In the genomic region with DNA sequence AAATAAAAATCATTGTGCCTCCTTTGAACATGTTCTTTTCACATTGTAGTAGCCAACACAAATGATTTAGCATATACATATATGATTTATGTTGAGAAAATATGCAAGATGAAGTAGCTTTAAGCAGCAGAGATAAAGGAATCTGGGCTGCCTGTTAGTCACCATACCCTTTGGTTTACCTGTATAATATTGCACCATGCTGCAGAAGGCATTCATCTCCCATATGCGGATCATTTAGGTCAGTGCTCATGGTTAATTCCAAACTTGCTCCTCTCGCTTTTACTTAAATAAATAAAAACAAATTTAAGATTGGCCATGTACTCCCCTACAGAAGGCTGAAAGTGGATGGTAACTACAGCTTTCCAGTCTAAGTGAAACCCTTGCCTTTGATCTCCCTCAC, we compare ENCODE assay signal across 16 cellular contexts.
DNase-seq lines count a peak whose midpoint lies in the region; ATAC-seq and TF ChIP-seq lines count a peak whose summit lies in the region.
"Had no signal": no experiment of that assay in that cellular context is flagged by ENCODE, and none has a peak within 500 bp of the region (broad histone marks: within the 10 kb centered on the region; RNA-seq: fewer than 3 reads in every experiment).

No MANE protein-coding gene starts in this region.

- CTCF ChIA-PET in SK-N-SH (lab: Yijun Ruan, JAX), result no interaction called here

- H3K4me3 ChIP-seq in SJCRH30 (peak overlapping the region; percentile 9; the same call in 1 of the 2 replicates), parathyroid adenoma (ENCODE audit: low read depth, low read length) (no peak overlapping the region), Karpas-422 (ENCODE audit: low read length) (no peak overlapping the region), SK-N-SH (ENCODE audit: low read depth in 2 of 2, low read length in 1 of 2) (no peak overlapping the region)
- H3K4me3 ChIP-seq: ascending aorta, colonic mucosa, mucosa of descending colon, spleen, uterus had no signal

- no peak overlapping the region for H3K4me2 ChIP-seq in parathyroid adenoma (ENCODE audit: low read length)
- H3K4me2 ChIP-seq in Karpas-422 (ENCODE audit: low read depth, low read length, poor library complexity, severe bottlenecking), result no peak overlapping the region
- H3K4me2 ChIP-seq in SK-N-SH, result no peak overlapping the region

- H3K27me3 Mint-ChIP-seq in activated T-cell treated with anti-CD3 and anti-CD28 coated beads, Interleukin-2, amount 50 U/mL, for 24 hours, result no peaks in the 10 kb centered on the region
- H3K27me3 Mint-ChIP-seq: activated CD4-positive, alpha-beta memory T cell treated with anti-CD3 and anti-CD28 coated beads for 36 hours had no signal

- H3K27me3 ChIP-seq in SJCRH30 (no peaks in the 10 kb centered on the region), parathyroid adenoma (ENCODE audit: control insufficient read depth, insufficient read depth, low read length) (no peaks in the 10 kb centered on the region), Karpas-422 (ENCODE audit: low read length) (no peaks in the 10 kb centered on the region), SK-N-SH (ENCODE audit: insufficient read depth) (no peaks in the 10 kb centered on the region)
- H3K27me3 ChIP-seq: ascending aorta, colonic mucosa, spleen, uterus had no signal

- TF ChIP-seq RAD21 in SK-N-SH (IDR thresholded peaks at IDR 0.05; ENCODE audit: low read length), result no peak

- TF ChIP-seq CTCF in parathyroid adenoma (IDR thresholded peaks at IDR 0.05) (no peak), SK-N-SH (IDR thresholded peaks at IDR 0.05) (no peak)

- no peaks in the 10 kb centered on the region for H4K20me1 ChIP-seq in Karpas-422 (ENCODE audit: insufficient read depth, low read depth, low read length)
- H4K20me1 ChIP-seq in SK-N-SH (ENCODE audit: insufficient read depth), result no peaks in the 10 kb centered on the region

- H3K9me3 Mint-ChIP-seq in activated T-cell treated with anti-CD3 and anti-CD28 coated beads, Interleukin-2, amount 50 U/mL, for 24 hours, result peaks cover 6% of the 10 kb centered on the region

- no peak overlapping the region for H3K9ac ChIP-seq in parathyroid adenoma
- no peak overlapping the region for H3K9ac ChIP-seq in Karpas-422 (ENCODE audit: low read length)
- no peak overlapping the region for H3K9ac ChIP-seq in SK-N-SH

- peaks cover 29% of the 10 kb centered on the region for H3K4me1 Mint-ChIP-seq in activated T-cell treated with anti-CD3 and anti-CD28 coated beads, Interleukin-2, amount 50 U/mL, for 24 hours (ENCODE audit: low read depth)

- no peaks in the 10 kb centered on the region for H3K79me2 ChIP-seq in parathyroid adenoma
- H3K79me2 ChIP-seq in Karpas-422 (ENCODE audit: low read length), result no peaks in the 10 kb centered on the region
- H3K79me2 ChIP-seq in SK-N-SH (ENCODE audit: insufficient read depth), result no peaks in the 10 kb centered on the region

- H3K9me2 ChIP-seq in Karpas-422 (replicated peaks; ENCODE audit: insufficient read depth, low read length) (no peaks in the 10 kb centered on the region), SK-N-SH (no peaks in the 10 kb centered on the region)

- WGBS in SK-N-SH (ENCODE audit: low lambda C conversion rate), result 87% methylated on average over 2 of the region's 2 CpGs

- H3F3A ChIP-seq in SK-N-SH (replicated peaks; ENCODE audit: insufficient read depth), result no peaks in the 10 kb centered on the region

- H3K9me3 ChIP-seq in SJCRH30 (replicated peaks) (no peaks in the 10 kb centered on the region), parathyroid adenoma (ENCODE audit: control insufficient read depth, low read length) (no peaks in the 10 kb centered on the region), Karpas-422 (ENCODE audit: low read length) (no peaks in the 10 kb centered on the region), SK-N-SH (no peaks in the 10 kb centered on the region)
- H3K9me3 ChIP-seq: ascending aorta, colonic mucosa, mucosa of descending colon, uterus had no signal

- H3K36me3 ChIP-seq in SJCRH30 (no peaks in the 10 kb centered on the region), parathyroid adenoma (ENCODE audit: control insufficient read depth, insufficient read depth, low read length) (no peaks in the 10 kb centered on the region), Karpas-422 (ENCODE audit: insufficient read depth, low read length) (no peaks in the 10 kb centered on the region), SK-N-SH (replicated peaks in 1 of 2; ENCODE audit: control insufficient read depth in 1 of 2, insufficient read depth in 2 of 2, low read length in 1 of 2) (no peaks in the 10 kb centered on the region)
- H3K36me3 ChIP-seq: ascending aorta, colonic mucosa, spleen, uterus had no signal

- no peak for DNase-seq in activated T-cell treated with anti-CD3 and anti-CD28 coated beads, Interleukin-2, amount 50 U/mL, for 24 hours
- DNase-seq in activated T-cell treated with anti-CD3 and anti-CD28 coated beads, Interleukin-2, amount 50 U/mL, for 1 hour, result no peak
- DNase-seq in SJCRH30 (no peak), Karpas-422 (no peak), NCI-H2227 treated with DMSO at 0.1 percent for 48 hours (lab: John Stamatoyannopoulos, UW) (no peak), SK-N-SH (no peak)
- DNase-seq: COR-L47; spleen; stimulated activated naive CD4-positive, alpha-beta T cell treated with Interleukin-2 at 50 U/mL for 16 hours had no signal

- no peak for TF ChIP-seq EP300 in SK-N-SH (IDR thresholded peaks at IDR 0.05; ENCODE audit: borderline replicate concordance in 1 of 2, low read depth in 1 of 2, low read length in 1 of 2)

- H3K27ac ChIP-seq in SJCRH30, result peak overlapping the region; percentile 76
- H3K27ac ChIP-seq in parathyroid adenoma, result no peak overlapping the region
- no peak overlapping the region for H3K27ac ChIP-seq in Karpas-422 (ENCODE audit: low read length)
- no peak overlapping the region for H3K27ac ChIP-seq in SK-N-SH (ENCODE audit: low read depth in 2 of 2, low read length in 1 of 2)
- H3K27ac ChIP-seq: ascending aorta, uterus had no signal

- peaks cover 26% of the 10 kb centered on the region for H3K4me1 ChIP-seq in SJCRH30
- peaks cover 10% of the 10 kb centered on the region for H3K4me1 ChIP-seq in parathyroid adenoma
- H3K4me1 ChIP-seq in Karpas-422 (ENCODE audit: low read length), result peaks cover 10% of the 10 kb centered on the region
- H3K4me1 ChIP-seq in SK-N-SH (ENCODE audit: control insufficient read depth in 1 of 2, insufficient read depth in 2 of 2, low read depth in 1 of 2, low read length in 1 of 2), result peaks cover 0 to 4% of the 10 kb centered on the region in 2 experiments; a peak in 1 of 4 replicates
- H3K4me1 ChIP-seq: ascending aorta, uterus had no signal

- ATAC-seq in esophagus mucosa, result peak; percentile 23

- H3K27ac Mint-ChIP-seq in activated T-cell treated with anti-CD3 and anti-CD28 coated beads, Interleukin-2, amount 50 U/mL, for 24 hours, result peak overlapping the region; percentile 26
- H3K27ac Mint-ChIP-seq: activated CD4-positive, alpha-beta memory T cell treated with anti-CD3 and anti-CD28 coated beads for 36 hours had no signal

- peak overlapping the region; percentile 40 for H2AFZ ChIP-seq in parathyroid adenoma
- H2AFZ ChIP-seq in Karpas-422 (ENCODE audit: low read length), result no peak overlapping the region
- H2AFZ ChIP-seq in SK-N-SH (ENCODE audit: low read depth), result no peak overlapping the region

- POLR2A ChIA-PET in SK-N-SH (lab: Yijun Ruan, JAX), result no interaction called here

- peaks cover 2% of the 10 kb centered on the region for H3K36me3 Mint-ChIP-seq in activated T-cell treated with anti-CD3 and anti-CD28 coated beads, Interleukin-2, amount 50 U/mL, for 24 hours (ENCODE audit: low read depth)
- H3K36me3 Mint-ChIP-seq: activated CD4-positive, alpha-beta memory T cell treated with anti-CD3 and anti-CD28 coated beads for 36 hours had no signal

- H3K4me3 Mint-ChIP-seq in activated T-cell treated with anti-CD3 and anti-CD28 coated beads, Interleukin-2, amount 50 U/mL, for 24 hours, result no peak overlapping the region
- H3K4me3 Mint-ChIP-seq: activated CD4-positive, alpha-beta memory T cell treated with anti-CD3 and anti-CD28 coated beads for 36 hours had no signal

TF ChIP-seq in SK-N-SH, 30 proteins besides CTCF, POLR2A, EP300 and RAD21 (continues in another document):
- TF ChIP-seq EZH2phosphoT487 (IDR thresholded peaks at IDR 0.05; ENCODE audit: borderline replicate concordance, low read depth) (no peak), RCOR1 (IDR thresholded peaks at IDR 0.05; ENCODE audit: low read length) (no peak), RXRA (IDR thresholded peaks at IDR 0.05; ENCODE audit: borderline replicate concordance, low read depth) (no peak), TCF12 (IDR thresholded peaks at IDR 0.05) (no peak), MXI1 (IDR thresholded peaks at IDR 0.05; ENCODE audit: low read depth, low read length) (no peak), NFIC (IDR thresholded peaks at IDR 0.05; ENCODE audit: borderline replicate concordance) (no peak), FOXJ3 (CRISPR knock-in tag; IDR thresholded peaks at IDR 0.05) (no peak), CHD2 (IDR thresholded peaks at IDR 0.05; ENCODE audit: low read length, partially characterized antibody) (no peak), JUND (IDR thresholded peaks at IDR 0.05) (no peak), GABPA (IDR thresholded peaks at IDR 0.05; ENCODE audit: low read depth) (no peak), TEAD4 (IDR thresholded peaks at IDR 0.05; ENCODE audit: borderline replicate concordance, insufficient read depth) (no peak)
- TF ChIP-seq, protein P1, sequence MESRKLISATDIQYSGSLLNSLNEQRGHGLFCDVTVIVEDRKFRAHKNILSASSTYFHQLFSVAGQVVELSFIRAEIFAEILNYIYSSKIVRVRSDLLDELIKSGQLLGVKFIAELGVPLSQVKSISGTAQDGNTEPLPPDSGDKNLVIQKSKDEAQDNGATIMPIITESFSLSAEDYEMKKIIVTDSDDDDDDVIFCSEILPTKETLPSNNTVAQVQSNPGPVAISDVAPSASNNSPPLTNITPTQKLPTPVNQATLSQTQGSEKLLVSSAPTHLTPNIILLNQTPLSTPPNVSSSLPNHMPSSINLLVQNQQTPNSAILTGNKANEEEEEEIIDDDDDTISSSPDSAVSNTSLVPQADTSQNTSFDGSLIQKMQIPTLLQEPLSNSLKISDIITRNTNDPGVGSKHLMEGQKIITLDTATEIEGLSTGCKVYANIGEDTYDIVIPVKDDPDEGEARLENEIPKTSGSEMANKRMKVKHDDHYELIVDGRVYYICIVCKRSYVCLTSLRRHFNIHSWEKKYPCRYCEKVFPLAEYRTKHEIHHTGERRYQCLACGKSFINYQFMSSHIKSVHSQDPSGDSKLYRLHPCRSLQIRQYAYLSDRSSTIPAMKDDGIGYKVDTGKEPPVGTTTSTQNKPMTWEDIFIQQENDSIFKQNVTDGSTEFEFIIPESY (IDR thresholded peaks at IDR 0.05; ENCODE audit: borderline replicate concordance, low read depth), result no peak
- TF ChIP-seq, protein P2, sequence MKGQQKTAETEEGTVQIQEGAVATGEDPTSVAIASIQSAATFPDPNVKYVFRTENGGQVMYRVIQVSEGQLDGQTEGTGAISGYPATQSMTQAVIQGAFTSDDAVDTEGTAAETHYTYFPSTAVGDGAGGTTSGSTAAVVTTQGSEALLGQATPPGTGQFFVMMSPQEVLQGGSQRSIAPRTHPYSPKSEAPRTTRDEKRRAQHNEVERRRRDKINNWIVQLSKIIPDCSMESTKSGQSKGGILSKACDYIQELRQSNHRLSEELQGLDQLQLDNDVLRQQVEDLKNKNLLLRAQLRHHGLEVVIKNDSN (IDR thresholded peaks at IDR 0.05; ENCODE audit: borderline replicate concordance, low read depth), result no peak
